30 cellular contexts compared by ENCODE assay signal in genomic region chr22:29190915-29191314, GRCh38. TPM values are rescaled to one million over a fixed set of nuclear protein-coding genes. Genes with fewer than 3 reads are reported as not detected.
"Had no signal": no experiment of that assay in that cellular context is flagged by ENCODE, and none has a peak within 500 bp of the region (broad histone marks: within the 10 kb centered on the region; RNA-seq: fewer than 3 reads in every experiment).

No MANE protein-coding gene starts in this region.

- H3K9me3 Mint-ChIP-seq: activated CD4-positive, alpha-beta T cell treated with anti-CD3 and anti-CD28 coated beads, Interleukin-2, amount 10 ng/mL, durations not matched to agents 24 days and 14 days; central memory CD8-positive, alpha-beta T cell; stimulated activated memory B cell treated with anti-CD40 and anti-IgM and Interleukin-4, amounts not matched to agents 10 μg/mL and 1 μg/mL and 100 μg/mL, for 72 hours had no signal

- H3K36me3 ChIP-seq: breast epithelium, colonic mucosa, pancreas, prostate gland, upper lobe of left lung had no signal

- H3K4me3 ChIP-seq: breast epithelium, colonic mucosa, pancreas, prostate gland, upper lobe of left lung had no signal

- H3K27ac ChIP-seq: breast epithelium, colonic mucosa, pancreas, prostate gland, upper lobe of left lung had no signal

- H3K4me3 Mint-ChIP-seq: activated CD4-positive, alpha-beta memory T cell treated with anti-CD3 and anti-CD28 coated beads for 36 hours; activated CD4-positive, alpha-beta T cell treated with anti-CD3 and anti-CD28 coated beads, Interleukin-2, amount 10 ng/mL, durations not matched to agents 24 days and 14 days; activated naive CD4-positive, alpha-beta T cell treated with anti-CD3 and anti-CD28 coated beads, Interleukin-2, amount 10 ng/mL, durations not matched to agents 7 days and 5 days; central memory CD8-positive, alpha-beta T cell; immature natural killer cell; naive thymus-derived CD4-positive, alpha-beta T cell; stimulated activated memory B cell treated with anti-CD40 and anti-IgM and Interleukin-4, amounts not matched to agents 10 μg/mL and 1 μg/mL and 100 μg/mL, for 72 hours; stimulated activated naive CD8-positive, alpha-beta T cell treated with anti-CD3 and anti-CD28 coated beads, Interleukin-15, amount 100 ng/mL, for 72 hours had no signal

- H3K4me1 ChIP-seq: breast epithelium, colonic mucosa, pancreas, prostate gland had no signal

- H3K9me3 ChIP-seq: colonic mucosa, pancreas, prostate gland had no signal

- H3K27me3 ChIP-seq: breast epithelium, colonic mucosa, pancreas, upper lobe of left lung had no signal

- H3K36me3 Mint-ChIP-seq: activated CD4-positive, alpha-beta memory T cell treated with anti-CD3 and anti-CD28 coated beads for 36 hours; activated naive CD4-positive, alpha-beta T cell treated with anti-CD3 and anti-CD28 coated beads, Interleukin-2, amount 10 ng/mL, durations not matched to agents 7 days and 5 days; stimulated activated memory B cell treated with anti-CD40 and anti-IgM and Interleukin-4, amounts not matched to agents 10 μg/mL and 1 μg/mL and 100 μg/mL, for 72 hours had no signal

- DNase-seq: activated CD4-positive, alpha-beta memory T cell treated with anti-CD3 and anti-CD28 coated beads for 36 hours; activated CD4-positive, alpha-beta T cell treated with anti-CD3 and anti-CD28 coated beads, Interleukin-2, amount 10 ng/mL, durations not matched to agents 24 days and 14 days; activated CD4-positive, CD25-positive, alpha-beta regulatory T cell treated with anti-CD3 and anti-CD28 coated beads, Interleukin-2, amount 50 U/mL, for 72 hours; activated CD8-positive, alpha-beta memory T cell treated with anti-CD3 and anti-CD28 coated beads, Interleukin-2, amount 50 U/mL, for 4 hours; activated gamma-delta T cell; activated naive CD4-positive, alpha-beta T cell treated with anti-CD3 and anti-CD28 coated beads, Interleukin-2, amount 10 ng/mL, durations not matched to agents 7 days and 5 days; activated T-cell treated with anti-CD3 and anti-CD28 coated beads, Interleukin-2, amount 50 U/mL, for 1 hour; amygdala; colonic mucosa; effector CD8-positive, alpha-beta T cell; head of caudate nucleus; hypothalamus; immature natural killer cell; midbrain; naive thymus-derived CD4-positive, alpha-beta T cell; pancreas; retina; small intestine; stimulated activated CD4-positive, alpha-beta T cell treated with anti-CD3 and anti-CD28 coated beads, Interleukin-1b, Interleukin-23, amount 100 ng/mL, for 48 hours; stimulated activated CD4-positive, alpha-beta T cell treated with anti-CD3 and anti-CD28 coated beads, Interleukin-4, amount 100 ng/mL, for 4 hours; stimulated activated CD8-positive, alpha-beta memory T cell treated with anti-CD3 and anti-CD28 coated beads, Interleukin-4, amount 100 ng/mL, for 48 hours; stimulated activated naive CD8-positive, alpha-beta T cell treated with anti-CD3 and anti-CD28 coated beads, Interleukin-15, amount 100 ng/mL, for 72 hours; substantia nigra; T-helper 2 cell; upper lobe of left lung had no signal

- H3K27ac Mint-ChIP-seq: activated CD4-positive, alpha-beta memory T cell treated with anti-CD3 and anti-CD28 coated beads for 36 hours; activated CD4-positive, alpha-beta T cell treated with anti-CD3 and anti-CD28 coated beads, Interleukin-2, amount 10 ng/mL, durations not matched to agents 24 days and 14 days; activated naive CD4-positive, alpha-beta T cell treated with anti-CD3 and anti-CD28 coated beads, Interleukin-2, amount 10 ng/mL, durations not matched to agents 7 days and 5 days; immature natural killer cell; naive thymus-derived CD4-positive, alpha-beta T cell; stimulated activated memory B cell treated with anti-CD40 and anti-IgM and Interleukin-4, amounts not matched to agents 10 μg/mL and 1 μg/mL and 100 μg/mL, for 72 hours; stimulated activated naive CD8-positive, alpha-beta T cell treated with anti-CD3 and anti-CD28 coated beads, Interleukin-15, amount 100 ng/mL, for 72 hours had no signal

- H3K27me3 Mint-ChIP-seq: central memory CD8-positive, alpha-beta T cell had no signal

- H3K4me1 Mint-ChIP-seq: activated CD4-positive, alpha-beta T cell treated with anti-CD3 and anti-CD28 coated beads, Interleukin-2, amount 10 ng/mL, durations not matched to agents 24 days and 14 days; activated naive CD4-positive, alpha-beta T cell treated with anti-CD3 and anti-CD28 coated beads, Interleukin-2, amount 10 ng/mL, durations not matched to agents 7 days and 5 days; central memory CD8-positive, alpha-beta T cell; naive thymus-derived CD4-positive, alpha-beta T cell; stimulated activated memory B cell treated with anti-CD40 and anti-IgM and Interleukin-4, amounts not matched to agents 10 μg/mL and 1 μg/mL and 100 μg/mL, for 72 hours; stimulated activated naive CD8-positive, alpha-beta T cell treated with anti-CD3 and anti-CD28 coated beads, Interleukin-15, amount 100 ng/mL, for 72 hours had no signal

RNA-seq across cellular contexts. Expression of gene EMID1, which starts 14.8 kb away (rescaled TPM):
- total RNA-seq: activated CD4-positive, alpha-beta memory T cell treated with anti-CD3 and anti-CD28 coated beads for 36 hours; activated CD4-positive, alpha-beta T cell treated with anti-CD3 and anti-CD28 coated beads, Interleukin-2, amount 10 ng/mL, durations not matched to agents 24 days and 14 days; activated CD8-positive, alpha-beta memory T cell treated with anti-CD3 and anti-CD28 coated beads for 36 hours had no signal
- polyA plus RNA-seq: naive thymus-derived CD4-positive, alpha-beta T cell had no signal
